In the genomic region with DNA sequence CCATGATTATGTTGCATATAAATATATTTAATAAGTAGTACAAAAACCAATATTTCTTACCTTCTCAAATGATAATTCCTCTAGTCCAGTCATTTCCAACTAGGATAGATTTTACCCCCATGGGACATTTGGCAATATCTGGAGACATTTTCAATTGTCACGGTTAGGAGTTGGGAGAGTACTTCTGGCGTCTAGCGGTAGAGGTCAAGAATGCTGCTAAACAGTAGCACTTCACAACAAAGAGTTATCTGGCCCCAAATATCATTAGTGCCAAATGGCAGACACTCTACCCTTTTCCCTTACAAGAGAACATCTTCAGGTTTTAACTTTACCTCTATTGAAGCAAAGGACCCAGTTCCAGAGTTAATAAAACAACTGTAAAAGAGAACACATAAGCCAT, we compare ENCODE assay signal across 24 cellular contexts.
"Had no signal": no experiment of that assay in that cellular context is flagged by ENCODE, and none has a peak within 500 bp of the region (broad histone marks: within the 10 kb centered on the region; RNA-seq: fewer than 3 reads in every experiment).

No MANE protein-coding gene starts in this region.

- H3K4me1 ChIP-seq: lower lobe of right lung, prostate gland, sigmoid colon, spleen, tibial nerve, upper lobe of left lung had no signal

- H3K9me3 ChIP-seq: lower lobe of right lung, prostate gland, sigmoid colon, thoracic aorta, tibial nerve, upper lobe of left lung had no signal

- H3K27me3 ChIP-seq: sigmoid colon, spleen, tibial nerve, upper lobe of left lung had no signal

- H3K36me3 ChIP-seq: prostate gland had no signal

- H3K27ac ChIP-seq: coronary artery, lower lobe of right lung, prostate gland, sigmoid colon, skin epidermis, spleen, thoracic aorta, tibial nerve, upper lobe of left lung had no signal

- H3K4me3 ChIP-seq: coronary artery, lower lobe of right lung, prostate gland, sigmoid colon, skin epidermis, spleen, thoracic aorta, tibial nerve, upper lobe of left lung had no signal

- DNase-seq: dermis blood vessel endothelial cell; effector memory CD4-positive, alpha-beta T cell; erythroblast; hypothalamus; immature natural killer cell; islet precursor cell; kidney glomerular epithelial cell; left colon; left ventricle myocardium superior; lower lobe of right lung; midbrain; naive thymus-derived CD8-positive, alpha-beta T cell; nephron progenitor cell; nucleus accumbens; right cardiac atrium; sigmoid colon; spleen; stimulated activated naive B cell treated with anti-CD40 and anti-IgM and Interleukin-4, amounts not matched to agents 10 μg/mL and 1 μg/mL and 100 μg/mL, for 72 hours; upper lobe of left lung had no signal

- ATAC-seq: left colon; left ventricle myocardium superior; lower lobe of right lung; naive thymus-derived CD8-positive, alpha-beta T cell; right cardiac atrium; stimulated activated naive B cell treated with anti-CD40 and anti-IgM and Interleukin-4, amounts not matched to agents 10 μg/mL and 1 μg/mL and 100 μg/mL, for 72 hours had no signal
